8 cellular contexts compared by ENCODE assay signal in genomic region chr5:54517174-54517511, GRCh38. TPM values are rescaled to one million over a fixed set of nuclear protein-coding genes. Genes with fewer than 3 reads are reported as not detected.
DNase-seq lines count a peak whose midpoint lies in the region; ATAC-seq and TF ChIP-seq lines count a peak whose summit lies in the region.

No MANE protein-coding gene starts in this region.

- no peaks in the 10 kb centered on the region for H3K9me3 Mint-ChIP-seq in activated naive CD4-positive, alpha-beta T cell treated with anti-CD3 and anti-CD28 coated beads, Interleukin-2, amount 50 U/mL, for 24 hours
- no peaks in the 10 kb centered on the region for H3K9me3 Mint-ChIP-seq in stimulated activated naive B cell treated with anti-CD40 and anti-IgM and Interleukin-4, amounts not matched to agents 10 μg/mL and 1 μg/mL and 100 μg/mL, for 72 hours

- H3K4me3 ChIP-seq in hepatocyte (peak overlapping the region; percentile 14), upper lobe of right lung (no peak overlapping the region)

- no peaks in the 10 kb centered on the region for H3K9me3 ChIP-seq in hepatocyte (ENCODE audit: low read depth)
- no peaks in the 10 kb centered on the region for H3K9me3 ChIP-seq in upper lobe of right lung

- WGBS in hepatocyte (ENCODE audit: low lambda C conversion rate, missing lambda C conversion rate), result 2% methylated on average over 4 of the region's 4 CpGs

- H3K27me3 ChIP-seq in hepatocyte, result no peaks in the 10 kb centered on the region
- no peaks in the 10 kb centered on the region for H3K27me3 ChIP-seq in upper lobe of right lung

- intact Hi-C loops in upper lobe of right lung (cut with DNase I), result loop anchor here (2.0 kb wide), 1 partner anchor 328 kb away; no protein-coding TSS in a partner anchor

- H3K4me1 Mint-ChIP-seq in activated naive CD4-positive, alpha-beta T cell treated with anti-CD3 and anti-CD28 coated beads, Interleukin-2, amount 50 U/mL, for 24 hours, result peaks cover 41% of the 10 kb centered on the region
- H3K4me1 Mint-ChIP-seq in stimulated activated naive B cell treated with anti-CD40 and anti-IgM and Interleukin-4, amounts not matched to agents 10 μg/mL and 1 μg/mL and 100 μg/mL, for 72 hours, result peaks cover 23 to 37% of the 10 kb centered on the region in 2 donors

- H3K4me2 ChIP-seq in hepatocyte, result peak overlapping the region; percentile 73

- peak overlapping the region; percentile 79 for H3K4me3 Mint-ChIP-seq in activated naive CD4-positive, alpha-beta T cell treated with anti-CD3 and anti-CD28 coated beads, Interleukin-2, amount 50 U/mL, for 24 hours
- peak overlapping the region; percentile 92 to 98 for H3K4me3 Mint-ChIP-seq in stimulated activated naive B cell treated with anti-CD40 and anti-IgM and Interleukin-4, amounts not matched to agents 10 μg/mL and 1 μg/mL and 100 μg/mL, for 72 hours

- no peaks in the 10 kb centered on the region for H3K27me3 Mint-ChIP-seq in activated naive CD4-positive, alpha-beta T cell treated with anti-CD3 and anti-CD28 coated beads, Interleukin-2, amount 50 U/mL, for 24 hours
- no peaks in the 10 kb centered on the region for H3K27me3 Mint-ChIP-seq in stimulated activated naive B cell treated with anti-CD40 and anti-IgM and Interleukin-4, amounts not matched to agents 10 μg/mL and 1 μg/mL and 100 μg/mL, for 72 hours

- no peak for DNase-seq in activated naive CD4-positive, alpha-beta T cell treated with Interleukin-2 at 50 U/mL for 16 hours
- no peak for DNase-seq in hepatocyte (ENCODE audit: low spot score)
- no peak for DNase-seq in stimulated activated naive B cell treated with anti-CD40 and anti-IgM and Interleukin-4, amounts not matched to agents 10 μg/mL and 1 μg/mL and 100 μg/mL, for 72 hours
- DNase-seq in upper lobe of right lung, result no peak
- DNase-seq in AML-193 (lab: John Stamatoyannopoulos, UW), result no peak
- no peak for DNase-seq in NCI-H1092 treated with DMSO at 0.1 percent for 48 hours (lab: John Stamatoyannopoulos, UW)

- no peaks in the 10 kb centered on the region for H3K9me2 ChIP-seq in hepatocyte (replicated peaks; ENCODE audit: insufficient read depth)

- peaks cover 10% of the 10 kb centered on the region for H4K20me1 ChIP-seq in hepatocyte (ENCODE audit: insufficient read depth, poor library complexity, severe bottlenecking)

- H3K36me3 ChIP-seq in hepatocyte (replicated peaks; ENCODE audit: insufficient read depth, low read depth) (no peaks in the 10 kb centered on the region), upper lobe of right lung (no peaks in the 10 kb centered on the region)

- H3K4me1 ChIP-seq in hepatocyte (ENCODE audit: insufficient read depth) (peaks cover 18% of the 10 kb centered on the region), upper lobe of right lung (peaks cover 23% of the 10 kb centered on the region)

- no peak for TF ChIP-seq CTCF in hepatocyte (IDR thresholded peaks at IDR 0.05; ENCODE audit: poor library complexity)
- no peak for TF ChIP-seq CTCF in upper lobe of right lung (IDR thresholded peaks at IDR 0.05)

- H3K27ac ChIP-seq in hepatocyte, result peak overlapping the region; percentile 13
- no peak overlapping the region for H3K27ac ChIP-seq in upper lobe of right lung

- H3K36me3 Mint-ChIP-seq in activated naive CD4-positive, alpha-beta T cell treated with anti-CD3 and anti-CD28 coated beads, Interleukin-2, amount 50 U/mL, for 24 hours, result no peaks in the 10 kb centered on the region
- peaks cover 18 to 23% of the 10 kb centered on the region in 2 donors for H3K36me3 Mint-ChIP-seq in stimulated activated naive B cell treated with anti-CD40 and anti-IgM and Interleukin-4, amounts not matched to agents 10 μg/mL and 1 μg/mL and 100 μg/mL, for 72 hours

- H3K79me2 ChIP-seq in hepatocyte, result peaks cover 43% of the 10 kb centered on the region

- ATAC-seq in SK-N-SH treated with all-trans-retinoic acid at 6 μM for 48 hours (peak; percentile 61), upper lobe of right lung (no peak)
- peak; percentile 2 to 5 for ATAC-seq in stimulated activated naive B cell treated with anti-CD40 and anti-IgM and Interleukin-4, amounts not matched to agents 10 μg/mL and 1 μg/mL and 100 μg/mL, for 72 hours (replicated peaks)

- no peak overlapping the region for H3K27ac Mint-ChIP-seq in activated naive CD4-positive, alpha-beta T cell treated with anti-CD3 and anti-CD28 coated beads, Interleukin-2, amount 50 U/mL, for 24 hours
- H3K27ac Mint-ChIP-seq in stimulated activated naive B cell treated with anti-CD40 and anti-IgM and Interleukin-4, amounts not matched to agents 10 μg/mL and 1 μg/mL and 100 μg/mL, for 72 hours, result no peak overlapping the region

- peak overlapping the region; percentile 40 for H2AFZ ChIP-seq in hepatocyte

TF ChIP-seq in SK-N-SH treated with all-trans-retinoic acid at 6 μM for 48 hours, 23 proteins besides CTCF, POLR2A, EP300 and RAD21:
- no peak for TF ChIP-seq ISL1 (CRISPR knock-in tag; IDR thresholded peaks at IDR 0.05)
- no peak for TF ChIP-seq ZFP30 (CRISPR knock-in tag; IDR thresholded peaks at IDR 0.05)
- TF ChIP-seq ZNF70 (CRISPR knock-in tag; IDR thresholded peaks at IDR 0.05), result no peak
- TF ChIP-seq POU6F1 (CRISPR knock-in tag; IDR thresholded peaks at IDR 0.05; ENCODE audit: borderline replicate concordance, low read depth), result no peak
- no peak for TF ChIP-seq ZC3H10 (CRISPR knock-in tag; IDR thresholded peaks at IDR 0.05)

RNA-seq across cellular contexts. Expression of gene SNX18, which starts 0.4 kb away (rescaled TPM):
- total RNA-seq in hepatocyte, result 28.6 and 33.0 TPM in 2 replicates
- polyA plus RNA-seq in hepatocyte, result 5.6 and 6.5 TPM in 2 replicates
- 35.4 TPM for total RNA-seq in upper lobe of right lung
